In genomic region chr1:54463259-54464030, GRCh38 we compare ENCODE assay signal across 13 cellular contexts. TPM values are rescaled to one million over a fixed set of nuclear protein-coding genes. Genes with fewer than 3 reads are reported as not detected.
A peak's percentile ranks its signal among the peaks of the same experiment; 100 is the strongest.
DNase-seq lines count a peak whose midpoint lies in the region; ATAC-seq lines count a peak whose summit lies in the region.
"Had no signal": no experiment of that assay in that cellular context is flagged by ENCODE, and none has a peak within 500 bp of the region (broad histone marks: within the 10 kb centered on the region; RNA-seq: fewer than 3 reads in every experiment).

No MANE protein-coding gene starts in this region.

- peak overlapping the region; percentile 72 for H3K27ac Mint-ChIP-seq in activated CD8-positive, alpha-beta memory T cell treated with anti-CD3 and anti-CD28 coated beads, Interleukin-2, amount 10 ng/mL, durations not matched to agents 7 days and 5 days

- peaks cover 34% of the 10 kb centered on the region for H3K4me1 Mint-ChIP-seq in activated CD8-positive, alpha-beta memory T cell treated with anti-CD3 and anti-CD28 coated beads, Interleukin-2, amount 10 ng/mL, durations not matched to agents 7 days and 5 days

- H3K27me3 Mint-ChIP-seq in activated CD8-positive, alpha-beta memory T cell treated with anti-CD3 and anti-CD28 coated beads, Interleukin-2, amount 10 ng/mL, durations not matched to agents 7 days and 5 days, result peaks cover 4% of the 10 kb centered on the region

- H3K36me3 Mint-ChIP-seq in activated CD8-positive, alpha-beta memory T cell treated with anti-CD3 and anti-CD28 coated beads, Interleukin-2, amount 10 ng/mL, durations not matched to agents 7 days and 5 days, result no peaks in the 10 kb centered on the region

- no peak for DNase-seq in activated CD8-positive, alpha-beta memory T cell treated with anti-CD3 and anti-CD28 coated beads, Interleukin-2, amount 10 ng/mL, durations not matched to agents 7 days and 5 days
- DNase-seq in activated CD8-positive, alpha-beta memory T cell treated with anti-CD3 and anti-CD28 coated beads, Interleukin-2, amount 50 U/mL, for 48 hours, result no peak
- DNase-seq in NCI-H82 (lab: John Stamatoyannopoulos, UW) (peak; percentile 64), cerebellar cortex (ENCODE audit: low spot score) (peak; percentile 52), posterior vena cava (ENCODE audit: low spot score) (peak; percentile 71), OCI-M2 (lab: John Stamatoyannopoulos, UW; ENCODE audit: unreplicated experiment) (no peak)
- DNase-seq: activated CD4-positive, alpha-beta T cell treated with anti-CD3 and anti-CD28 coated beads, Interleukin-2, amount 50 U/mL, for 48 hours; DMS79 treated with DMSO at 0.1 percent for 48 hours; stimulated activated CD4-positive, alpha-beta T cell treated with anti-CD3 and anti-CD28 coated beads, Interleukin-2, amount 100 ng/mL, for 24 hours had no signal

- intact Hi-C loops in posterior vena cava (cut with DNase I), result no loop called here

- H3K4me3 Mint-ChIP-seq in activated CD8-positive, alpha-beta memory T cell treated with anti-CD3 and anti-CD28 coated beads, Interleukin-2, amount 10 ng/mL, durations not matched to agents 7 days and 5 days, result no peak overlapping the region

- no peak for ATAC-seq in activated CD8-positive, alpha-beta memory T cell treated with anti-CD3 and anti-CD28 coated beads, Interleukin-2, amount 10 ng/mL, durations not matched to agents 7 days and 5 days
- no peak for ATAC-seq in GM18511 (IDR thresholded peaks at IDR 0.05; ENCODE audit: unreplicated experiment)
- ATAC-seq in HG02870 (IDR thresholded peaks at IDR 0.05; ENCODE audit: unreplicated experiment), result no peak
- ATAC-seq: Panc1, psoas muscle had no signal

- H3K9me3 Mint-ChIP-seq in activated CD8-positive, alpha-beta memory T cell treated with anti-CD3 and anti-CD28 coated beads, Interleukin-2, amount 10 ng/mL, durations not matched to agents 7 days and 5 days (ENCODE audit: low read depth), result no peaks in the 10 kb centered on the region

- CTCF ChIA-PET in activated CD8-positive, alpha-beta memory T cell treated with anti-CD3 and anti-CD28 coated beads, Interleukin-2, amount 10 ng/mL, durations not matched to agents 7 days and 5 days (lab: Charles Lee), result interaction anchor here (0.6 to 3.3 kb wide), 5 partner anchors 11 to 26 kb away, joined by 3 to 21 read pairs (median 3); no protein-coding TSS in a partner anchor

RNA-seq across cellular contexts. Expression of gene SSBP3, which starts 57.3 kb away (rescaled TPM):
- total RNA-seq in activated CD8-positive, alpha-beta memory T cell treated with anti-CD3 and anti-CD28 coated beads, Interleukin-2, amount 10 ng/mL, durations not matched to agents 7 days and 5 days, result 100 to 1,000 TPM in 1 of 2 experiments, 10 to 100 TPM in 1; 88.7 to 116 TPM
- 10 to 100 TPM; 41.8 to 56.1 TPM for total RNA-seq in posterior vena cava

Comparison
In these comparisons a context has a peak if more than half of its experiments do, and no peak if none do; other contexts are left out.
1. DNase-seq: peak in NCI-H82 (single experiment), cerebellar cortex (single experiment) and posterior vena cava (single experiment); none in activated CD8-positive, alpha-beta memory T cell treated with anti-CD3 and anti-CD28 coated beads, Interleukin-2, amount 10 ng/mL, durations not matched to agents 7 days and 5 days (single experiment), activated CD8-positive, alpha-beta memory T cell treated with anti-CD3 and anti-CD28 coated beads, Interleukin-2, amount 50 U/mL, for 48 hours (single experiment) and OCI-M2 (single experiment).